1 cellular context compared by ENCODE assay signal in the genomic region with DNA sequence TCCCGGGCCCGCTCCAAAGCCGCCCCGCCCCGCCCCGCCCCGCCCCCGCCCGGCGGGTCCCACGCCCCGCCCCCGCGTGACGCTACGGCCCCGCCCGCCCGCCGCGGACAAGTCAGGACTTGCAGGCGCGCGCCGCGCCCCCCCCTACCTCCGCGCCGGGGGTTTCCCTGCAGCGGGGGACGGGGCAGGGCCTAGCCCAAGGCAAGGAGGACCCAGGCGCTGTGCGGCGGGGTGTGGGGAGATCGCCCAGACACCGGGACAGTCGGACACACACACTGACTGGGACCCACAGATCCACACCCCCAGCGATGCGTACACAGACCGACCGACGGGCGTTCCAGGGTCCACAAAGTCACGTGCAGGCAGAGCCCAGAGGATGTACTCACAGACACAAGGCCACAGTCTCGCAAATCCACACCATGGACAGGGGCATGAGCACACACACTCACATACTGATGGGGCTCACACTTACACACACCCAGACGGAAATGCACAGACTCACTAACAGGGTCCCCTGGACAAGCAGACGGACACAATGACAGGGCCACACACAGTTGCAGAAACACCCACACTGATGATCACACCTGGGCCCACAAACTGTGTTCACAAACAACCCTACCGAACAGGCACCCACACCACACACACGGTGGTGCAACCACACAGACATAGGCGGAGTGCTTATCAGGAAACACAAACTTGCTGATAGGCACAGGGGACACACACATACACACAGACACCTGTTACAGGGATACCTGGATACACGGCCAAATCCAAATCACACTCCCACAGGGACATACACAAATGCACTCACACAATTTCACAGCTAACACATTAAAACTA.
A peak's percentile ranks its signal among the peaks of the same experiment; 100 is the strongest.
TF ChIP-seq lines count a peak whose summit lies in the region.

No MANE protein-coding gene starts in this region.

TF ChIP-seq in HepG2, 621 proteins besides CTCF, POLR2A, EP300 and RAD21 (continued from another document and continues in another):
- TF ChIP-seq, protein P1, sequence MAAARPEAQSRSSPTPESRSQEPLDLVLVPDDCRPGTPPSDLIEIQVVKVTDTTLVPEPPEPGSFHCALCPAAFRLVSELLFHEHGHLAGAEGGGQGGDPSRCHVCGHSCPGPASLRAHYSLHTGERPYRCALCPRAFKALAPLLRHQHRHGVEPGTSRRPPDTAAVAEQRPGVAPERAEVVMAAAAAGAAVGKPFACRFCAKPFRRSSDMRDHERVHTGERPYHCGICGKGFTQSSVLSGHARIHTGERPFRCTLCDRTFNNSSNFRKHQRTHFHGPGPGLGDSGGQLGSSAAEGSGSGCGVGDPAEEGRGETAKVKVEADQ (CRISPR knock-in tag; IDR thresholded peaks at IDR 0.05; ENCODE audit: borderline replicate concordance): no peak; the same call in 1 of the 2 replicates
- no peak for TF ChIP-seq DNMT1 (CRISPR knock-in tag; IDR thresholded peaks at IDR 0.05)
- TF ChIP-seq, protein P2, sequence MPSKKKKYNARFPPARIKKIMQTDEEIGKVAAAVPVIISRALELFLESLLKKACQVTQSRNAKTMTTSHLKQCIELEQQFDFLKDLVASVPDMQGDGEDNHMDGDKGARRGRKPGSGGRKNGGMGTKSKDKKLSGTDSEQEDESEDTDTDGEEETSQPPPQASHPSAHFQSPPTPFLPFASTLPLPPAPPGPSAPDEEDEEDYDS (CRISPR knock-in tag; IDR thresholded peaks at IDR 0.05): peak; percentile 23; the same call in 1 of the 2 replicates
- 0 out of 2 replicates have a peak, but pooled peaks have one; percentile 23 for TF ChIP-seq ZNF629 (CRISPR knock-in tag; conservative IDR thresholded peaks at IDR 0.05)
- TF ChIP-seq, protein P3, sequence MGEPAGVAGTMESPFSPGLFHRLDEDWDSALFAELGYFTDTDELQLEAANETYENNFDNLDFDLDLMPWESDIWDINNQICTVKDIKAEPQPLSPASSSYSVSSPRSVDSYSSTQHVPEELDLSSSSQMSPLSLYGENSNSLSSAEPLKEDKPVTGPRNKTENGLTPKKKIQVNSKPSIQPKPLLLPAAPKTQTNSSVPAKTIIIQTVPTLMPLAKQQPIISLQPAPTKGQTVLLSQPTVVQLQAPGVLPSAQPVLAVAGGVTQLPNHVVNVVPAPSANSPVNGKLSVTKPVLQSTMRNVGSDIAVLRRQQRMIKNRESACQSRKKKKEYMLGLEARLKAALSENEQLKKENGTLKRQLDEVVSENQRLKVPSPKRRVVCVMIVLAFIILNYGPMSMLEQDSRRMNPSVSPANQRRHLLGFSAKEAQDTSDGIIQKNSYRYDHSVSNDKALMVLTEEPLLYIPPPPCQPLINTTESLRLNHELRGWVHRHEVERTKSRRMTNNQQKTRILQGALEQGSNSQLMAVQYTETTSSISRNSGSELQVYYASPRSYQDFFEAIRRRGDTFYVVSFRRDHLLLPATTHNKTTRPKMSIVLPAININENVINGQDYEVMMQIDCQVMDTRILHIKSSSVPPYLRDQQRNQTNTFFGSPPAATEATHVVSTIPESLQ (CRISPR knock-in tag; conservative IDR thresholded peaks at IDR 0.05): no peak
- TF ChIP-seq ZNF256 (CRISPR knock-in tag; conservative IDR thresholded peaks at IDR 0.05): peak; percentile 91
- TF ChIP-seq, protein P4, sequence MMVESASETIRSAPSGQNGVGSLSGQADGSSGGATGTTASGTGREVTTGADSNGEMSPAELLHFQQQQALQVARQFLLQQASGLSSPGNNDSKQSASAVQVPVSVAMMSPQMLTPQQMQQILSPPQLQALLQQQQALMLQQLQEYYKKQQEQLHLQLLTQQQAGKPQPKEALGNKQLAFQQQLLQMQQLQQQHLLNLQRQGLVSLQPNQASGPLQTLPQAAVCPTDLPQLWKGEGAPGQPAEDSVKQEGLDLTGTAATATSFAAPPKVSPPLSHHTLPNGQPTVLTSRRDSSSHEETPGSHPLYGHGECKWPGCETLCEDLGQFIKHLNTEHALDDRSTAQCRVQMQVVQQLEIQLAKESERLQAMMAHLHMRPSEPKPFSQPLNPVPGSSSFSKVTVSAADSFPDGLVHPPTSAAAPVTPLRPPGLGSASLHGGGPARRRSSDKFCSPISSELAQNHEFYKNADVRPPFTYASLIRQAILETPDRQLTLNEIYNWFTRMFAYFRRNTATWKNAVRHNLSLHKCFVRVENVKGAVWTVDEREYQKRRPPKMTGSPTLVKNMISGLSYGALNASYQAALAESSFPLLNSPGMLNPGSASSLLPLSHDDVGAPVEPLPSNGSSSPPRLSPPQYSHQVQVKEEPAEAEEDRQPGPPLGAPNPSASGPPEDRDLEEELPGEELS (CRISPR knock-in tag; IDR thresholded peaks at IDR 0.05): peak; percentile 71; the same call in 1 of the 2 replicates
- TF ChIP-seq HOXA3 (CRISPR knock-in tag; IDR thresholded peaks at IDR 0.05): peak; percentile 81
- TF ChIP-seq, protein P5, sequence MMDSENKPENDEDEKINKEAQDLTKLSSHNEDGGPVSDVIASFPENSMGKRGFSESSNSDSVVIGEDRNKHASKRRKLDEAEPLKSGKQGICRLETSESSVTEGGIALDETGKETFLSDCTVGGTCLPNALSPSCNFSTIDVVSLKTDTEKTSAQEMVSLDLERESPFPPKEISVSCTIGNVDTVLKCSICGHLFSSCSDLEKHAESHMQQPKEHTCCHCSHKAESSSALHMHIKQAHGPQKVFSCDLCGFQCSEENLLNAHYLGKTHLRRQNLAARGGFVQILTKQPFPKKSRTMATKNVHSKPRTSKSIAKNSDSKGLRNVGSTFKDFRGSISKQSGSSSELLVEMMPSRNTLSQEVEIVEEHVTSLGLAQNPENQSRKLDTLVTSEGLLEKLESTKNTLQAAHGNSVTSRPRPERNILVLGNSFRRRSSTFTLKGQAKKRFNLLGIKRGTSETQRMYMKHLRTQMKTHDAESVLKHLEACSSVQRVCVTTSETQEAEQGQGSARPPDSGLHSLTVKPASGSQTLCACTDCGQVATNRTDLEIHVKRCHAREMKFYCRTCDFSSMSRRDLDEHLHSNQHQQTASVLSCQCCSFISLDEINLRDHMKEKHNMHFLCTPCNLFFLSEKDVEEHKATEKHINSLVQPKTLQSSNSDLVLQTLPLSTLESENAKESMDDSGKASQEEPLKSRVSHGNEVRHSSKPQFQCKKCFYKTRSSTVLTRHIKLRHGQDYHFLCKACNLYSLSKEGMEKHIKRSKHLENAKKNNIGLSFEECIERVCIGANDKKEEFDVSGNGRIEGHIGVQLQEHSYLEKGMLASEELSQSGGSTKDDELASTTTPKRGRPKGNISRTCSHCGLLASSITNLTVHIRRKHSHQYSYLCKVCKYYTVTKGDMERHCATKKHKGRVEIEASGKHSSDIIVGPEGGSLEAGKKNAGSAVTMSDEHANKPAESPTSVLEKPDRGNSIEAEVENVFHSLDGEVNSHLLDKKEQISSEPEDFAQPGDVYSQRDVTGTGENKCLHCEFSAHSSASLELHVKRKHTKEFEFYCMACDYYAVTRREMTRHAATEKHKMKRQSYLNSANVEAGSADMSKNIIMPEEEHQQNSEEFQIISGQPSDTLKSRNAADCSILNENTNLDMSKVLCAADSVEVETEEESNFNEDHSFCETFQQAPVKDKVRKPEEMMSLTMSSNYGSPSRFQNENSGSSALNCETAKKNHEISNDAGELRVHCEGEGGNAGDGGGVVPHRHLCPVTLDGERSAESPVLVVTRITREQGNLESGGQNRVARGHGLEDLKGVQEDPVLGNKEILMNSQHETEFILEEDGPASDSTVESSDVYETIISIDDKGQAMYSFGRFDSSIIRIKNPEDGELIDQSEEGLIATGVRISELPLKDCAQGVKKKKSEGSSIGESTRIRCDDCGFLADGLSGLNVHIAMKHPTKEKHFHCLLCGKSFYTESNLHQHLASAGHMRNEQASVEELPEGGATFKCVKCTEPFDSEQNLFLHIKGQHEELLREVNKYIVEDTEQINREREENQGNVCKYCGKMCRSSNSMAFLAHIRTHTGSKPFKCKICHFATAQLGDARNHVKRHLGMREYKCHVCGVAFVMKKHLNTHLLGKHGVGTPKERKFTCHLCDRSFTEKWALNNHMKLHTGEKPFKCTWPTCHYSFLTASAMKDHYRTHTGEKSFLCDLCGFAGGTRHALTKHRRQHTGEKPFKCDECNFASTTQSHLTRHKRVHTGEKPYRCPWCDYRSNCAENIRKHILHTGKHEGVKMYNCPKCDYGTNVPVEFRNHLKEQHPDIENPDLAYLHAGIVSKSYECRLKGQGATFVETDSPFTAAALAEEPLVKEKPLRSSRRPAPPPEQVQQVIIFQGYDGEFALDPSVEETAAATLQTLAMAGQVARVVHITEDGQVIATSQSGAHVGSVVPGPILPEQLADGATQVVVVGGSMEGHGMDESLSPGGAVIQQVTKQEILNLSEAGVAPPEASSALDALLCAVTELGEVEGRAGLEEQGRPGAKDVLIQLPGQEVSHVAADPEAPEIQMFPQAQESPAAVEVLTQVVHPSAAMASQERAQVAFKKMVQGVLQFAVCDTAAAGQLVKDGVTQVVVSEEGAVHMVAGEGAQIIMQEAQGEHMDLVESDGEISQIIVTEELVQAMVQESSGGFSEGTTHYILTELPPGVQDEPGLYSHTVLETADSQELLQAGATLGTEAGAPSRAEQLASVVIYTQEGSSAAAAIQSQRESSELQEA (CRISPR knock-in tag; IDR thresholded peaks at IDR 0.05; ENCODE audit: not compliant biosample characterization): peak; percentile 44
- no peak; the same call in 1 of the 2 replicates for TF ChIP-seq ZNF768 (CRISPR knock-in tag; IDR thresholded peaks at IDR 0.05)
- TF ChIP-seq KLF15 (CRISPR knock-in tag; IDR thresholded peaks at IDR 0.05; ENCODE audit: borderline replicate concordance): 0 out of 2 replicates have a peak, but pooled peaks have one; percentile 41
- no peak for TF ChIP-seq ZNF10 (CRISPR knock-in tag; IDR thresholded peaks at IDR 0.05; ENCODE audit: borderline replicate concordance, low read depth)
- TF ChIP-seq ETV5 (CRISPR knock-in tag; IDR thresholded peaks at IDR 0.05; ENCODE audit: borderline replicate concordance): peak; percentile 13; the same call in 1 of the 2 replicates
- TF ChIP-seq GATAD1 (CRISPR knock-in tag; IDR thresholded peaks at IDR 0.05): no peak
- TF ChIP-seq, protein P6, sequence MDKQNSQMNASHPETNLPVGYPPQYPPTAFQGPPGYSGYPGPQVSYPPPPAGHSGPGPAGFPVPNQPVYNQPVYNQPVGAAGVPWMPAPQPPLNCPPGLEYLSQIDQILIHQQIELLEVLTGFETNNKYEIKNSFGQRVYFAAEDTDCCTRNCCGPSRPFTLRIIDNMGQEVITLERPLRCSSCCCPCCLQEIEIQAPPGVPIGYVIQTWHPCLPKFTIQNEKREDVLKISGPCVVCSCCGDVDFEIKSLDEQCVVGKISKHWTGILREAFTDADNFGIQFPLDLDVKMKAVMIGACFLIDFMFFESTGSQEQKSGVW (CRISPR knock-in tag; IDR thresholded peaks at IDR 0.05; ENCODE audit: borderline replicate concordance): no peak
- TF ChIP-seq ZNF709 (CRISPR knock-in tag; IDR thresholded peaks at IDR 0.05): peak; percentile 82
- TF ChIP-seq, protein P7, sequence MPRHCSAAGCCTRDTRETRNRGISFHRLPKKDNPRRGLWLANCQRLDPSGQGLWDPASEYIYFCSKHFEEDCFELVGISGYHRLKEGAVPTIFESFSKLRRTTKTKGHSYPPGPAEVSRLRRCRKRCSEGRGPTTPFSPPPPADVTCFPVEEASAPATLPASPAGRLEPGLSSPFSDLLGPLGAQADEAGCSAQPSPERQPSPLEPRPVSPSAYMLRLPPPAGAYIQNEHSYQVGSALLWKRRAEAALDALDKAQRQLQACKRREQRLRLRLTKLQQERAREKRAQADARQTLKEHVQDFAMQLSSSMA (CRISPR knock-in tag; IDR thresholded peaks at IDR 0.05): peak; percentile 86; the same call in 1 of the 2 replicates
- TF ChIP-seq, protein P8, sequence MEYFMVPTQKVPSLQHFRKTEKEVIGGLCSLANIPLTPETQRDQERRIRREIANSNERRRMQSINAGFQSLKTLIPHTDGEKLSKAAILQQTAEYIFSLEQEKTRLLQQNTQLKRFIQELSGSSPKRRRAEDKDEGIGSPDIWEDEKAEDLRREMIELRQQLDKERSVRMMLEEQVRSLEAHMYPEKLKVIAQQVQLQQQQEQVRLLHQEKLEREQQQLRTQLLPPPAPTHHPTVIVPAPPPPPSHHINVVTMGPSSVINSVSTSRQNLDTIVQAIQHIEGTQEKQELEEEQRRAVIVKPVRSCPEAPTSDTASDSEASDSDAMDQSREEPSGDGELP (IDR thresholded peaks at IDR 0.05; ENCODE audit: borderline replicate concordance, low read depth): peak; percentile 27; the same call in 1 of the 2 replicates
- TF ChIP-seq SP5 (CRISPR knock-in tag; IDR thresholded peaks at IDR 0.05; ENCODE audit: borderline replicate concordance, low read depth): peak; percentile 63
- TF ChIP-seq SAFB2 (CRISPR knock-in tag; IDR thresholded peaks at IDR 0.05; ENCODE audit: borderline replicate concordance, low read depth): peak; percentile 31; the same call in 1 of the 2 replicates
- TF ChIP-seq HDAC1 (CRISPR knock-in tag; IDR thresholded peaks at IDR 0.05): peak; percentile 81
- TF ChIP-seq ZNF572 (CRISPR knock-in tag; IDR thresholded peaks at IDR 0.05): peak; percentile 91; the same call in 1 of the 2 replicates
- TF ChIP-seq ZNF20 (CRISPR knock-in tag; IDR thresholded peaks at IDR 0.05): no peak
- no peak for TF ChIP-seq NFE2L2 (IDR thresholded peaks at IDR 0.05; ENCODE audit: low read length)
- TF ChIP-seq, protein P9, sequence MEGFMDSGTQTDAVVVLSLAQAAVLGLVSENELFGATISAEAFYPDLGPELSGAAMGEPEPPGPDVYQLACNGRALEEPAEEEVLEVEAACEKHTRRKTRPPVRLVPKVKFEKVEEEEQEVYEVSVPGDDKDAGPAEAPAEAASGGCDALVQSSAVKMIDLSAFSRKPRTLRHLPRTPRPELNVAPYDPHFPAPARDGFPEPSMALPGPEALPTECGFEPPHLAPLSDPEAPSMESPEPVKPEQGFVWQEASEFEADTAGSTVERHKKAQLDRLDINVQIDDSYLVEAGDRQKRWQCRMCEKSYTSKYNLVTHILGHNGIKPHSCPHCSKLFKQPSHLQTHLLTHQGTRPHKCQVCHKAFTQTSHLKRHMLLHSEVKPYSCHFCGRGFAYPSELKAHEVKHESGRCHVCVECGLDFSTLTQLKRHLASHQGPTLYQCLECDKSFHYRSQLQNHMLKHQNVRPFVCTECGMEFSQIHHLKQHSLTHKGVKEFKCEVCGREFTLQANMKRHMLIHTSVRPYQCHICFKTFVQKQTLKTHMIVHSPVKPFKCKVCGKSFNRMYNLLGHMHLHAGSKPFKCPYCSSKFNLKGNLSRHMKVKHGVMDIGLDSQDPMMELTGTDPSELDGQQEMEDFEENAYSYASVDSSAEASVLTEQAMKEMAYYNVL (CRISPR knock-in tag; IDR thresholded peaks at IDR 0.05; ENCODE audit: borderline replicate concordance): peak; percentile 90; the same call in 1 of the 2 replicates
- no peak for TF ChIP-seq PLRG1 (conservative IDR thresholded peaks at IDR 0.05)
- no peak for TF ChIP-seq ZNF737 (CRISPR knock-in tag; IDR thresholded peaks at IDR 0.05; ENCODE audit: borderline replicate concordance)
- peak; percentile 94 for TF ChIP-seq YEATS4 (CRISPR knock-in tag; IDR thresholded peaks at IDR 0.05; ENCODE audit: borderline replicate concordance)
- TF ChIP-seq POGZ (CRISPR knock-in tag; IDR thresholded peaks at IDR 0.05): peak; percentile 61; the same call in 1 of the 2 replicates
- peak; percentile 82; the same call in 1 of the 2 replicates for TF ChIP-seq ZNF451 (CRISPR knock-in tag; IDR thresholded peaks at IDR 0.05)
- 0 out of 2 replicates have a peak, but pooled peaks have one; percentile 60 for TF ChIP-seq ZNF616 (CRISPR knock-in tag; IDR thresholded peaks at IDR 0.05; ENCODE audit: low read depth)
- TF ChIP-seq ZNF33B (CRISPR knock-in tag; IDR thresholded peaks at IDR 0.05): no peak
- no peak for TF ChIP-seq JARID2 (CRISPR knock-in tag; IDR thresholded peaks at IDR 0.05; ENCODE audit: insufficient replicate concordance)
- TF ChIP-seq ZNF333 (CRISPR knock-in tag; IDR thresholded peaks at IDR 0.05; ENCODE audit: borderline replicate concordance): peak; percentile 65; the same call in 1 of the 2 replicates
